ENCODE assay signal across 22 cellular contexts in the genomic region with DNA sequence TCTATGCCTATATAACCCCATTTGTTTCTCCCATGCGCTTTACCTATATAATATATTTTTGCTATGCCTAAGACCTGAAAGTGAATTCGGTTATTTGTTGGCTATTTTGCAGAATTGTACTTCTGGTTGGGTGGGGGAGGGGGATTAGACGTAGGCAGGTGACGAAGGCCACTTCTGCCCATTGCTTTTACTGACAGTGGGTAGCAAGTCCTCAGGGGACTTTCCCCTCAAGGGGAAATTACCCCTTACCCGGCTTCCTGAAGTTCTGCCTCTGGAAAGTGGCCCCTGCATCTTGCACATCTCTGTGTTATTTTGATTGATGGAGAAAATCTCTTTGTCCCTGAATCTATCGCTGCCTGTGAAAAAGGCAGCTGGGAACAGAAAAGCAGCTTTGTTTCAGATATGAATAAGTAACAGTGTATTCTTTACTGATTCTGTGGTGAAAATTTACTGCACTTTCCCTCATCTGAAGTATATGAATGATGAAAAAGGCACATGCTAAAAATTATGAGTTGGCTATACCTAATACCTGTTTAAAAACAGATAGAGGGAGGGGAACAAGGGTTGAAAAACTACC.
A peak's percentile ranks its signal among the peaks of the same experiment; 100 is the strongest.
DNase-seq lines count a peak whose midpoint lies in the region; ATAC-seq and TF ChIP-seq lines count a peak whose summit lies in the region.
"Had no signal": no experiment of that assay in that cellular context is flagged by ENCODE, and none has a peak within 500 bp of the region (broad histone marks: within the 10 kb centered on the region; RNA-seq: fewer than 3 reads in every experiment).

No MANE protein-coding gene starts in this region.

- H3K27me3 Mint-ChIP-seq in effector memory CD8-positive, alpha-beta T cell: no peaks in the 10 kb centered on the region
- H3K27me3 Mint-ChIP-seq in natural killer cell treated with Interleukin-12 subunit alpha and Interleukin-12 subunit beta and Interleukin-15 and Interleukin-18, amount 100 ng/mL, for 72 hours: no peaks in the 10 kb centered on the region
- H3K27me3 Mint-ChIP-seq: IgD-negative memory B cell had no signal

- no peak overlapping the region for H3K27ac ChIP-seq in BLaER1
- no peak overlapping the region for H3K27ac ChIP-seq in HEK293 (ENCODE audit: extremely low read depth, low read depth, low read length)
- H3K27ac ChIP-seq in tibial artery: no peak overlapping the region
- H3K27ac ChIP-seq: A549 had no signal

- POLR2A ChIA-PET in HEK293 (lab: Yijun Ruan, JAX): no interaction called here

- CTCF ChIA-PET in HEK293 (lab: Yijun Ruan, JAX): interaction anchor here (0.5 kb wide), 1 partner anchor 214 kb away, joined by 4 read pairs; no protein-coding TSS in a partner anchor

- H3K27me3 ChIP-seq in BLaER1 (no peaks in the 10 kb centered on the region), tibial artery (no peaks in the 10 kb centered on the region)

- DNase-seq in effector memory CD8-positive, alpha-beta T cell: no peak
- peak; percentile 62 for DNase-seq in natural killer cell treated with Interleukin-12 subunit alpha and Interleukin-12 subunit beta and Interleukin-15 and Interleukin-18, amount 100 ng/mL, for 72 hours (ENCODE audit: low spot score)
- DNase-seq in stimulated activated naive CD4-positive, alpha-beta T cell (lab: John Stamatoyannopoulos, UW): no peak
- DNase-seq in ACHN (no peak), tibial artery (no peak), GM03348 (ENCODE audit: low spot score) (no peak)
- DNase-seq: Caco-2, Karpas-422, NCI-H1417 treated with DMSO at 0.1 percent for 48 hours, NCI-H187 treated with DMSO at 0.1 percent for 48 hours, NCI-H345, NCI-H524 treated with DMSO at 0.1 percent for 48 hours, PC-3, RPMI8226, SHP77 treated with DMSO at 0.1 percent for 48 hours had no signal

- no peak overlapping the region for H3K9ac ChIP-seq in BLaER1

- H3K27ac Mint-ChIP-seq in effector memory CD8-positive, alpha-beta T cell: peak overlapping the region; percentile 63 to 88
- H3K27ac Mint-ChIP-seq in natural killer cell treated with Interleukin-12 subunit alpha and Interleukin-12 subunit beta and Interleukin-15 and Interleukin-18, amount 100 ng/mL, for 72 hours: peak overlapping the region; percentile 43 to 76
- H3K27ac Mint-ChIP-seq: GM23338, IgD-negative memory B cell had no signal

- no peaks in the 10 kb centered on the region for H3K9me3 ChIP-seq in BLaER1
- no peaks in the 10 kb centered on the region for H3K9me3 ChIP-seq in HEK293 (ENCODE audit: control insufficient read depth, insufficient read depth, low read depth, low read length)
- H3K9me3 ChIP-seq in tibial artery: no peaks in the 10 kb centered on the region
- H3K9me3 ChIP-seq: A549, Caco-2 had no signal

- H3K4me1 Mint-ChIP-seq in effector memory CD8-positive, alpha-beta T cell (ENCODE audit: low read depth in 2 of 2): peaks cover 39 to 69% of the 10 kb centered on the region in 2 donors
- H3K4me1 Mint-ChIP-seq in natural killer cell treated with Interleukin-12 subunit alpha and Interleukin-12 subunit beta and Interleukin-15 and Interleukin-18, amount 100 ng/mL, for 72 hours (ENCODE audit: low read depth in 2 of 2): peaks cover 48 to 49% of the 10 kb centered on the region in 2 donors

- peak overlapping the region; percentile 48 for H3K4me2 ChIP-seq in BLaER1
- H3K4me2 ChIP-seq: A549, GM23338 had no signal

- in situ Hi-C loops in ACHN (cut with HindIII; ENCODE audit: low pct_ligation_motif_present, low pct_unique_long_range_greater_than_20kb, low sequenced_read_pairs): no loop called here

- peaks cover 28% of the 10 kb centered on the region for H3K36me3 Mint-ChIP-seq in effector memory CD8-positive, alpha-beta T cell (ENCODE audit: insufficient read depth)
- H3K36me3 Mint-ChIP-seq in natural killer cell treated with Interleukin-12 subunit alpha and Interleukin-12 subunit beta and Interleukin-15 and Interleukin-18, amount 100 ng/mL, for 72 hours: peaks cover 4% of the 10 kb centered on the region

- peaks cover 98% of the 10 kb centered on the region for H4K20me1 ChIP-seq in BLaER1

- no peaks in the 10 kb centered on the region for H3K9me3 Mint-ChIP-seq in effector memory CD8-positive, alpha-beta T cell
- no peaks in the 10 kb centered on the region for H3K9me3 Mint-ChIP-seq in natural killer cell treated with Interleukin-12 subunit alpha and Interleukin-12 subunit beta and Interleukin-15 and Interleukin-18, amount 100 ng/mL, for 72 hours
- H3K9me3 Mint-ChIP-seq: CD14-positive monocyte, GM23338, IgD-negative memory B cell had no signal

- ATAC-seq in effector memory CD8-positive, alpha-beta T cell (replicated peaks): peak; percentile 60
- peak in 1 of 2 donors; percentile 72 for ATAC-seq in natural killer cell treated with Interleukin-12 subunit alpha and Interleukin-12 subunit beta and Interleukin-15 and Interleukin-18, amount 100 ng/mL, for 72 hours
- ATAC-seq: A549, GM23338, HCT116, PC-3 had no signal

- H3K4me3 ChIP-seq in BLaER1 (no peak overlapping the region), HEK293 (ENCODE audit: low read depth, low read length) (no peak overlapping the region), tibial artery (no peak overlapping the region)
- H3K4me3 ChIP-seq: A549, GM23338 had no signal

- H3K4me3 Mint-ChIP-seq in effector memory CD8-positive, alpha-beta T cell: no peak overlapping the region
- peak overlapping the region; percentile 36 for H3K4me3 Mint-ChIP-seq in natural killer cell treated with Interleukin-12 subunit alpha and Interleukin-12 subunit beta and Interleukin-15 and Interleukin-18, amount 100 ng/mL, for 72 hours
- H3K4me3 Mint-ChIP-seq: CD14-positive monocyte, GM23338, IgD-negative memory B cell had no signal

- TF ChIP-seq CTCF in HEK293 (tag by site-specific recombination; IDR thresholded peaks at IDR 0.05): no peak
- no peak for TF ChIP-seq CTCF in tibial artery (IDR thresholded peaks at IDR 0.05)

- peaks cover 40% of the 10 kb centered on the region for H3K36me3 ChIP-seq in BLaER1
- H3K36me3 ChIP-seq in HEK293 (ENCODE audit: control insufficient read depth in 2 of 2, insufficient read depth in 1 of 2, low read length in 2 of 2): peaks cover 0 to 2% of the 10 kb centered on the region in 2 experiments; a peak in 1 of 3 replicates
- H3K36me3 ChIP-seq in tibial artery: peaks cover 1 to 20% (median 10%) of the 10 kb centered on the region in 3 donors

- peaks cover 12% of the 10 kb centered on the region for H3K4me1 ChIP-seq in BLaER1
- H3K4me1 ChIP-seq in HEK293 (ENCODE audit: control insufficient read depth, insufficient read depth, low read length): peaks cover 14% of the 10 kb centered on the region
- peaks cover 0 to 27% (median 6%) of the 10 kb centered on the region in 4 donors for H3K4me1 ChIP-seq in tibial artery

- intact Hi-C loops in tibial artery (cut with DNase I; ENCODE audit: low total_unique reads): no loop called here

TF ChIP-seq in HEK293, 187 proteins besides CTCF, POLR2A, EP300 and RAD21:
- TF ChIP-seq, protein P1, sequence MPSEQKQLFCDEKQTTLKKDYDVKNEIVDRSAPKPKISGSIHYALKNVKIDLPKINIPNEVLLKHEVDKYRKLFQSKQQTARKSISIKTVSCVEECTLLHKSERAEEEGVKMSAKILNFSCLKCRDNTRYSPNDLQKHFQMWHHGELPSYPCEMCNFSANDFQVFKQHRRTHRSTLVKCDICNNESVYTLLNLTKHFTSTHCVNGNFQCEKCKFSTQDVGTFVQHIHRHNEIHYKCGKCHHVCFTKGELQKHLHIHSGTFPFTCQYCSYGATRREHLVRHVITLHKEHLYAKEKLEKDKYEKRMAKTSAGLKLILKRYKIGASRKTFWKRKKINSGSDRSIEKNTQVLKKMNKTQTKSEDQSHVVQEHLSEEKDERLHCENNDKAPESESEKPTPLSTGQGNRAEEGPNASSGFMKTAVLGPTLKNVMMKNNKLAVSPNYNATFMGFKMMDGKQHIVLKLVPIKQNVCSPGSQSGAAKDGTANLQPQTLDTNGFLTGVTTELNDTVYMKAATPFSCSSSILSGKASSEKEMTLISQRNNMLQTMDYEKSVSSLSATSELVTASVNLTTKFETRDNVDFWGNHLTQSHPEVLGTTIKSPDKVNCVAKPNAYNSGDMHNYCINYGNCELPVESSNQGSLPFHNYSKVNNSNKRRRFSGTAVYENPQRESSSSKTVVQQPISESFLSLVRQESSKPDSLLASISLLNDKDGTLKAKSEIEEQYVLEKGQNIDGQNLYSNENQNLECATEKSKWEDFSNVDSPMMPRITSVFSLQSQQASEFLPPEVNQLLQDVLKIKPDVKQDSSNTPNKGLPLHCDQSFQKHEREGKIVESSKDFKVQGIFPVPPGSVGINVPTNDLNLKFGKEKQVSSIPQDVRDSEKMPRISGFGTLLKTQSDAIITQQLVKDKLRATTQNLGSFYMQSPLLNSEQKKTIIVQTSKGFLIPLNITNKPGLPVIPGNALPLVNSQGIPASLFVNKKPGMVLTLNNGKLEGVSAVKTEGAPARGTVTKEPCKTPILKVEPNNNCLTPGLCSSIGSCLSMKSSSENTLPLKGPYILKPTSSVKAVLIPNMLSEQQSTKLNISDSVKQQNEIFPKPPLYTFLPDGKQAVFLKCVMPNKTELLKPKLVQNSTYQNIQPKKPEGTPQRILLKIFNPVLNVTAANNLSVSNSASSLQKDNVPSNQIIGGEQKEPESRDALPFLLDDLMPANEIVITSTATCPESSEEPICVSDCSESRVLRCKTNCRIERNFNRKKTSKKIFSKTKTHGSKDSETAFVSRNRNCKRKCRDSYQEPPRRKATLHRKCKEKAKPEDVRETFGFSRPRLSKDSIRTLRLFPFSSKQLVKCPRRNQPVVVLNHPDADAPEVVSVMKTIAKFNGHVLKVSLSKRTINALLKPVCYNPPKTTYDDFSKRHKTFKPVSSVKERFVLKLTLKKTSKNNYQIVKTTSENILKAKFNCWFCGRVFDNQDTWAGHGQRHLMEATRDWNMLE (tag by site-specific recombination; conservative IDR thresholded peaks at IDR 0.05; ENCODE audit: low read depth): no peak
- TF ChIP-seq PRDM1 (tag by site-specific recombination; IDR thresholded peaks at IDR 0.05): peak; percentile 39; the same call in 1 of the 2 replicates
TF ChIP-seq in HEK293: peak in this region for 1.
